8 cellular contexts compared by ENCODE assay signal in genomic region chr4:134470544-134470943, GRCh38.
DNase-seq lines count a peak whose midpoint lies in the region; ATAC-seq and TF ChIP-seq lines count a peak whose summit lies in the region.

No MANE protein-coding gene starts in this region.

- no peaks in the 10 kb centered on the region for H3K27me3 ChIP-seq in osteoblast (ENCODE audit: insufficient read depth, low read length)

- TF ChIP-seq CTCF in VCaP (conservative IDR thresholded peaks at IDR 0.05) (peak; percentile 76), osteoblast (IDR thresholded peaks at IDR 0.05; ENCODE audit: extremely low read depth, low read depth, low read length) (no peak)

- no peak for ATAC-seq in GM21737 (IDR thresholded peaks at IDR 0.05; ENCODE audit: unreplicated experiment)
- ATAC-seq in HG02885 (IDR thresholded peaks at IDR 0.05; ENCODE audit: poor library complexity, unreplicated experiment) = no peak

- H3K9me3 ChIP-seq in osteoblast (ENCODE audit: low read depth, low read length) = no peaks in the 10 kb centered on the region

- DNase-seq in DMS53 (lab: John Stamatoyannopoulos, UW) = peak; percentile 54
- DNase-seq in HK-2 (ENCODE audit: unreplicated experiment) = peak; percentile 6
- peak; percentile 27 for DNase-seq in kidney glomerular epithelial cell (lab: John Stamatoyannopoulos, UW)
- no peak for DNase-seq in osteoblast (ENCODE audit: insufficient read length, low spot score, missing footprints)
- DNase-seq in NCI-H2081 treated with DMSO at 0.1 percent for 48 hours (lab: John Stamatoyannopoulos, UW) = no peak

- H3K36me3 ChIP-seq in osteoblast (ENCODE audit: insufficient read depth, low read length) = no peaks in the 10 kb centered on the region

- H3K4me1 ChIP-seq in osteoblast (ENCODE audit: insufficient read depth, low read length) = no peaks in the 10 kb centered on the region

- H3K79me2 ChIP-seq in osteoblast (ENCODE audit: insufficient read depth, low read length) = no peaks in the 10 kb centered on the region

- H3K4me3 ChIP-seq in osteoblast (ENCODE audit: insufficient read depth, low read length) = no peak overlapping the region

- H4K20me1 ChIP-seq in osteoblast (ENCODE audit: insufficient read depth, low read length) = no peaks in the 10 kb centered on the region

- H3K4me2 ChIP-seq in osteoblast (ENCODE audit: insufficient read depth, low read length) = no peak overlapping the region

- no peak overlapping the region for H2AFZ ChIP-seq in osteoblast (ENCODE audit: low read length)

- H3K27ac ChIP-seq in VCaP (no peak overlapping the region), osteoblast (ENCODE audit: low read depth, low read length) (no peak overlapping the region)

Comparison
In these comparisons a context has a peak if more than half of its experiments do, and no peak if none do; other contexts are left out.
1. DNase-seq: peak in DMS53 (single experiment), HK-2 (single experiment) and kidney glomerular epithelial cell (single experiment); none in osteoblast (single experiment) and NCI-H2081 treated with DMSO at 0.1 percent for 48 hours (single experiment).